11 cellular contexts compared by ENCODE assay signal in genomic region chr14:32508281-32508680, GRCh38.
DNase-seq lines count a peak whose midpoint lies in the region; TF ChIP-seq lines count a peak whose summit lies in the region.
"Had no signal": no experiment of that assay in that cellular context is flagged by ENCODE, and none has a peak within 500 bp of the region (broad histone marks: within the 10 kb centered on the region; RNA-seq: fewer than 3 reads in every experiment).

No MANE protein-coding gene starts in this region.

- H3K9me3 ChIP-seq in stomach: no peaks in the 10 kb centered on the region

- H3K27ac ChIP-seq in brain microvascular endothelial cell (peak overlapping the region; percentile 91), stomach (peak overlapping the region in 3 of 5 donors; percentile 60 to 69 (median 65))

- H3K36me3 ChIP-seq in brain microvascular endothelial cell (replicated peaks) (no peaks in the 10 kb centered on the region), stomach (no peaks in the 10 kb centered on the region)

- DNase-seq in NCI-H460 (ENCODE audit: extremely low read depth, low read depth) (peak; percentile 31), brain microvascular endothelial cell (no peak), globus pallidus (ENCODE audit: low spot score) (peak; percentile 79), stomach (no peak), GM13976 (ENCODE audit: low spot score) (no peak), T1000 (lab: John Stamatoyannopoulos, UW) (no peak), NCI-H526 (lab: John Stamatoyannopoulos, UW) (no peak), NCI-H510A (lab: John Stamatoyannopoulos, UW) (no peak)
- DNase-seq: activated CD4-positive, alpha-beta T cell treated with anti-CD3 and anti-CD28 coated beads for 1 hour; central memory CD4-positive, alpha-beta T cell; NCI-H446 treated with DMSO at 0.1 percent for 48 hours had no signal

- 66 to 82% (median 78%) methylated on average over 2 of the region's 2 CpGs for WGBS in stomach, 5 donors

- H3K27me3 ChIP-seq in brain microvascular endothelial cell (replicated peaks): no peaks in the 10 kb centered on the region
- no peaks in the 10 kb centered on the region for H3K27me3 ChIP-seq in stomach

- H3K4me3 ChIP-seq in brain microvascular endothelial cell (ENCODE audit: low read depth, low read length): no peak overlapping the region
- no peak overlapping the region for H3K4me3 ChIP-seq in stomach

- in situ Hi-C loops in brain microvascular endothelial cell (cut with HindIII; ENCODE audit: low pct_ligation_motif_present, low sequenced_read_pairs) (no loop called here), GM13976 (cut with MboI; ENCODE audit: low sequenced_read_pairs, unreplicated experiment) (no loop called here)

- intact Hi-C loops in stomach (cut with DNase I; ENCODE audit: low total_unique reads): no loop called here

- TF ChIP-seq POLR2A in stomach (IDR thresholded peaks at IDR 0.05): no peak

- no peak for TF ChIP-seq EP300 in stomach (IDR thresholded peaks at IDR 0.05)

- peaks cover 0 to 25% (median 4%) of the 10 kb centered on the region in 4 donors for H3K4me1 ChIP-seq in stomach

- TF ChIP-seq CTCF in brain microvascular endothelial cell (IDR thresholded peaks at IDR 0.05; ENCODE audit: low read depth, low read length, missing control alignments): no peak
- no peak for TF ChIP-seq CTCF in stomach (IDR thresholded peaks at IDR 0.05)
- TF ChIP-seq CTCF in GM13976 (IDR thresholded peaks at IDR 0.05; ENCODE audit: borderline replicate concordance, control extremely low read depth, extremely low read depth, insufficient read depth, missing control alignments): no peak

Comparison
In these comparisons a context has a peak if more than half of its experiments do, and no peak if none do; other contexts are left out.
1. DNase-seq: peak in NCI-H460 (single experiment) and globus pallidus (single experiment); none in brain microvascular endothelial cell (single experiment), stomach (single experiment), GM13976 (single experiment), T1000 (single experiment), NCI-H526 (0 of 2) and NCI-H510A (single experiment).